1 cellular context compared by ENCODE assay signal in genomic region chr4:184733654-184734524, GRCh38.
TF ChIP-seq lines count a peak whose summit lies in the region.

CENPU (minus strand) TSS chr4:184734096; CDS start chr4:184734062, 34 bp downstream.

TF ChIP-seq in HepG2, 621 proteins besides CTCF, POLR2A, EP300 and RAD21 (continued from another document and continues in another):
- TF ChIP-seq PRDM15 (CRISPR knock-in tag; IDR thresholded peaks at IDR 0.05) (peak; percentile 100), PREB (CRISPR knock-in tag; IDR thresholded peaks at IDR 0.05) (peak; percentile 20; the same call in 1 of the 2 replicates), KLF11 (CRISPR knock-in tag; IDR thresholded peaks at IDR 0.05) (peak; percentile 96), PAF1 (CRISPR knock-in tag; IDR thresholded peaks at IDR 0.05) (no peak), GRHL1 (CRISPR knock-in tag; conservative IDR thresholded peaks at IDR 0.05) (no peak), KLF13 (CRISPR knock-in tag; IDR thresholded peaks at IDR 0.05) (peak; percentile 85; the same call in 1 of the 2 replicates), SNRNP70 (IDR thresholded peaks at IDR 0.05; ENCODE audit: low read depth, low read length) (no peak), ZSCAN25 (CRISPR knock-in tag; IDR thresholded peaks at IDR 0.05) (peak; percentile 51; the same call in 1 of the 2 replicates), ZNF263 (CRISPR knock-in tag; IDR thresholded peaks at IDR 0.05) (peak; percentile 74), FOXA1 (IDR thresholded peaks at IDR 0.05) (no peak), FOXA1 (CRISPR knock-in tag; IDR thresholded peaks at IDR 0.05) (peak; percentile 56), SRSF9 (IDR thresholded peaks at IDR 0.05; ENCODE audit: borderline replicate concordance, insufficient read depth, low read depth, low read length, poor library complexity, severe bottlenecking) (no peak), ZC3H4 (CRISPR knock-in tag; IDR thresholded peaks at IDR 0.05; ENCODE audit: borderline replicate concordance) (no peak), MLX (CRISPR knock-in tag; IDR thresholded peaks at IDR 0.05) (peak; percentile 87), ZNF24 (IDR thresholded peaks at IDR 0.05) (peak; percentile 78; the same call in 1 of the 2 replicates), ZBTB21 (CRISPR knock-in tag; IDR thresholded peaks at IDR 0.05) (peak; percentile 48; the same call in 1 of the 2 replicates), GATA4 (IDR thresholded peaks at IDR 0.05; ENCODE audit: borderline replicate concordance, low read depth) (peak; percentile 68; the same call in 1 of the 2 replicates), TP53 (CRISPR knock-in tag; conservative IDR thresholded peaks at IDR 0.05) (peak; percentile 85; the same call in 1 of the 2 replicates), BORCS8-MEF2B (CRISPR knock-in tag; IDR thresholded peaks at IDR 0.05) (peak; percentile 99), PPARG (CRISPR knock-in tag; conservative IDR thresholded peaks at IDR 0.05) (peak; percentile 80; the same call in 1 of the 2 replicates), ZNF850 (CRISPR knock-in tag; conservative IDR thresholded peaks at IDR 0.05) (no peak), ZFP82 (CRISPR knock-in tag; IDR thresholded peaks at IDR 0.05; ENCODE audit: borderline replicate concordance) (peak; percentile 85; the same call in 1 of the 2 replicates), ESRRA (CRISPR knock-in tag; IDR thresholded peaks at IDR 0.05; ENCODE audit: low read depth) (peak; percentile 84; the same call in 1 of the 2 replicates), MEIS1 (CRISPR knock-in tag; IDR thresholded peaks at IDR 0.05; ENCODE audit: borderline replicate concordance) (peak; percentile 86), ZNF260 (CRISPR knock-in tag; IDR thresholded peaks at IDR 0.05; ENCODE audit: borderline replicate concordance, low read depth) (no peak), ZNF879 (CRISPR knock-in tag; IDR thresholded peaks at IDR 0.05) (no peak), ZNF275 (CRISPR knock-in tag; IDR thresholded peaks at IDR 0.05; ENCODE audit: borderline replicate concordance) (peak; percentile 86; the same call in 1 of the 2 replicates), ZBTB46 (CRISPR knock-in tag; IDR thresholded peaks at IDR 0.05; ENCODE audit: borderline replicate concordance) (peak; percentile 38; the same call in 1 of the 2 replicates), PAWR (CRISPR knock-in tag; IDR thresholded peaks at IDR 0.05; ENCODE audit: borderline replicate concordance) (peak; percentile 94; the same call in 1 of the 2 replicates), ARID4A (CRISPR knock-in tag; IDR thresholded peaks at IDR 0.05; ENCODE audit: borderline replicate concordance) (peak; percentile 100), JDP2 (CRISPR knock-in tag; IDR thresholded peaks at IDR 0.05; ENCODE audit: borderline replicate concordance) (no peak; the same call in 1 of the 2 replicates), NFIC (IDR thresholded peaks at IDR 0.05; ENCODE audit: low read length) (peak; percentile 54; the same call in 1 of the 2 replicates), RORA (CRISPR knock-in tag; IDR thresholded peaks at IDR 0.05) (no peak), ZNF773 (CRISPR knock-in tag; IDR thresholded peaks at IDR 0.05; ENCODE audit: borderline replicate concordance) (no peak), DNMT1 (CRISPR knock-in tag; IDR thresholded peaks at IDR 0.05) (no peak; the same call in 1 of the 2 replicates), AGO1 (IDR thresholded peaks at IDR 0.05; ENCODE audit: low read depth, low read length, poor library complexity, severe bottlenecking) (peak; percentile 72), HNRNPL (IDR thresholded peaks at IDR 0.05; ENCODE audit: low read depth, low read length) (0 out of 2 replicates have a peak, but pooled peaks have one; percentile 74), ZNF17 (CRISPR knock-in tag; IDR thresholded peaks at IDR 0.05) (no peak; the same call in 1 of the 2 replicates), ZNF639 (CRISPR knock-in tag; conservative IDR thresholded peaks at IDR 0.05) (peak; percentile 89), HMGA1 (CRISPR knock-in tag; conservative IDR thresholded peaks at IDR 0.05) (no peak), KLF9 (CRISPR knock-in tag; IDR thresholded peaks at IDR 0.05; ENCODE audit: low read depth) (peak; percentile 71), ZNF280D (CRISPR knock-in tag; IDR thresholded peaks at IDR 0.05) (peak; percentile 91), ZNF136 (CRISPR knock-in tag; IDR thresholded peaks at IDR 0.05; ENCODE audit: low read depth) (peak; percentile 99), ATRX (CRISPR knock-in tag; IDR thresholded peaks at IDR 0.05; ENCODE audit: borderline replicate concordance) (no peak)
